Comparison of ENCODE assay signal across 14 cellular contexts in the genomic region with DNA sequence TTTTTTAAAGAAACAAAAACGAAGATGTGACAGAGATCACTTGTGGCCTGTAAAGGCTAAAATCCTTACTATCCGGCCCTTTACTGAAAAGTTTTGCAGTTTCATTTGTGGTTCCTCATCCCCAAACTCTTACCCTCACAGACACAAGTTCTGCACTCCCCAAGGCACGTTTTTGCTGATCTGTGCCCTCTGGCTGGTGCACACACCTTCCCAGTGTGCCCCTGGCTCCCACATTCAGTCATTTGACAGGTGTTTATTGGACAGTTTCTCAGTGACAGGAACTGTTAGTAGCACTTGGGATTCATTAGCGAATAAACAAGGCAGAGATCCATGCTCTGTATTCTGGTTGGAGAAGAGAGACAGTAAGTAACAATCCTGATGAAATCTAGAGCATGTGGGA. TPM values are rescaled to one million over a fixed set of nuclear protein-coding genes. Genes with fewer than 3 reads are reported as not detected.
"Had no signal": no experiment of that assay in that cellular context is flagged by ENCODE, and none has a peak within 500 bp of the region (broad histone marks: within the 10 kb centered on the region; RNA-seq: fewer than 3 reads in every experiment).

No MANE protein-coding gene starts in this region.

- H3K4me1 ChIP-seq: foreskin keratinocyte had no signal

- H3K27ac Mint-ChIP-seq: activated CD8-positive, alpha-beta memory T cell treated with anti-CD3 and anti-CD28 coated beads, Interleukin-2, amount 10 ng/mL, durations not matched to agents 7 days and 5 days; WTC11 had no signal

- ATAC-seq: activated CD8-positive, alpha-beta memory T cell treated with anti-CD3 and anti-CD28 coated beads, Interleukin-2, amount 10 ng/mL, durations not matched to agents 7 days and 5 days; foreskin keratinocyte; sciatic nerve; SK-N-SH treated with all-trans-retinoic acid at 6 μM for 48 hours had no signal

- H3K27me3 ChIP-seq: foreskin keratinocyte, ovary had no signal

- H3K36me3 ChIP-seq: ovary, thoracic aorta had no signal

- H3K27me3 Mint-ChIP-seq: activated CD8-positive, alpha-beta memory T cell treated with anti-CD3 and anti-CD28 coated beads, Interleukin-2, amount 10 ng/mL, durations not matched to agents 7 days and 5 days had no signal

- DNase-seq: activated CD4-positive, alpha-beta T cell treated with anti-CD3 and anti-CD28 coated beads for 48 hours; activated CD8-positive, alpha-beta memory T cell treated with anti-CD3 and anti-CD28 coated beads, Interleukin-2, amount 10 ng/mL, durations not matched to agents 7 days and 5 days; activated effector memory CD4-positive, alpha-beta T cell treated with anti-CD3 and anti-CD28 coated beads, Interleukin-2, amount 50 U/mL, for 16 hours; cerebellar nuclear complex; effector CD8-positive, alpha-beta T cell; foreskin keratinocyte; glutamatergic neuron; mesenchymal stem cell; ovary had no signal

- H3K9me3 ChIP-seq: ovary, thoracic aorta had no signal

- H3K4me3 ChIP-seq: ovary, thoracic aorta had no signal

- H3K4me3 Mint-ChIP-seq: activated CD8-positive, alpha-beta memory T cell treated with anti-CD3 and anti-CD28 coated beads, Interleukin-2, amount 10 ng/mL, durations not matched to agents 7 days and 5 days; WTC11 had no signal

- H3K36me3 Mint-ChIP-seq: WTC11 had no signal

- H3K27ac ChIP-seq: foreskin keratinocyte, ovary, thoracic aorta had no signal

RNA-seq across cellular contexts. Expression of a gene that starts 22.8 kb away (rescaled TPM):
- total RNA-seq: foreskin keratinocyte, pulmonary artery endothelial cell had no signal
